Comparison of ENCODE assay signal across 14 cellular contexts in genomic region chr3:16248556-16248955, GRCh38. TPM values are rescaled to one million over a fixed set of nuclear protein-coding genes. Genes with fewer than 3 reads are reported as not detected.
DNase-seq lines count a peak whose midpoint lies in the region; ATAC-seq and TF ChIP-seq lines count a peak whose summit lies in the region.
"Had no signal": no experiment of that assay in that cellular context is flagged by ENCODE, and none has a peak within 500 bp of the region (broad histone marks: within the 10 kb centered on the region; RNA-seq: fewer than 3 reads in every experiment).

No MANE protein-coding gene starts in this region.

- no peak overlapping the region for H3K4me3 Mint-ChIP-seq in T-helper 17 cell
- H3K4me3 Mint-ChIP-seq: CD4-positive, CD25-positive, alpha-beta regulatory T cell; H9 had no signal

- H2BK12ac ChIP-seq in mesenchymal stem cell (ENCODE audit: low read length in 2 of 2), result no peak overlapping the region

- H3K4me3 ChIP-seq in mesenchymal stem cell (ENCODE audit: insufficient read depth in 1 of 2, low read depth in 1 of 2, low read length in 2 of 2), result no peak overlapping the region
- H3K4me3 ChIP-seq: K562 had no signal

- peaks cover 8% of the 10 kb centered on the region for H3K4me1 Mint-ChIP-seq in T-helper 17 cell

- peak overlapping the region; percentile 63 for H3K27ac Mint-ChIP-seq in T-helper 17 cell
- H3K27ac Mint-ChIP-seq: CD8-positive, alpha-beta memory T cell; H9 had no signal

- peak; percentile 10; the same call in 1 of the 3 replicates for TF ChIP-seq CTCF in GM12872 (IDR thresholded peaks at IDR 0.05; ENCODE audit: insufficient read depth, low read depth, low read length)
- TF ChIP-seq CTCF in GM13977 (IDR thresholded peaks at IDR 0.05; ENCODE audit: extremely low read depth, insufficient read depth, missing control alignments), result no peak

- in situ Hi-C loops in GM13977 (cut with MboI; ENCODE audit: low pct_unique_long_range_greater_than_20kb, low sequenced_read_pairs, unreplicated experiment), result loop anchor here (10.0 kb wide), 1 partner anchor 194 kb away; no protein-coding TSS in a partner anchor

- WGBS in mesenchymal stem cell, result 99% methylated on average over 5 of the region's 5 CpGs

- H3K9me3 ChIP-seq in T-helper 17 cell (ENCODE audit: control insufficient read depth, low read length, poor library complexity, severe bottlenecking) (no peaks in the 10 kb centered on the region), mesenchymal stem cell (ENCODE audit: control insufficient read depth, low read length) (no peaks in the 10 kb centered on the region)
- H3K9me3 ChIP-seq: BE2C had no signal

- H3K27me3 Mint-ChIP-seq in T-helper 17 cell, result peaks cover 1% of the 10 kb centered on the region
- H3K27me3 Mint-ChIP-seq: CD4-positive, CD25-positive, alpha-beta regulatory T cell; CD8-positive, alpha-beta memory T cell had no signal

- H3K4me1 ChIP-seq in mesenchymal stem cell (ENCODE audit: control insufficient read depth, insufficient read depth, low read depth, low read length), result peaks cover 3% of the 10 kb centered on the region
- H3K4me1 ChIP-seq: BE2C had no signal

- H2BK120ac ChIP-seq in mesenchymal stem cell (ENCODE audit: low read depth, low read length), result no peak overlapping the region

- H3K36me3 ChIP-seq in mesenchymal stem cell (ENCODE audit: control insufficient read depth in 1 of 2, insufficient read depth in 2 of 2, low read depth in 1 of 2, low read length in 2 of 2), result no peaks in the 10 kb centered on the region
- H3K36me3 ChIP-seq: BE2C had no signal

- H2AFZ ChIP-seq in mesenchymal stem cell (ENCODE audit: low read depth, low read length), result no peak overlapping the region

- H3K36me3 Mint-ChIP-seq in T-helper 17 cell (ENCODE audit: low read depth), result peaks cover under 1% of the 10 kb centered on the region
- H3K36me3 Mint-ChIP-seq: CD8-positive, alpha-beta memory T cell had no signal

- H3K14ac ChIP-seq in mesenchymal stem cell (ENCODE audit: low read length in 2 of 2), result no peak overlapping the region

- H3K9ac ChIP-seq in mesenchymal stem cell (ENCODE audit: low read length), result peak overlapping the region; percentile 66

- H2BK5ac ChIP-seq in mesenchymal stem cell (ENCODE audit: low read depth, low read length, poor library complexity, severe bottlenecking), result no peak overlapping the region

- DNase-seq in T-helper 17 cell (no peak), mesenchymal stem cell (no peak), SIG-M5 (lab: John Stamatoyannopoulos, UW) (no peak), GM13977 (ENCODE audit: low spot score) (no peak)
- no peak for DNase-seq in activated T-cell treated with anti-CD3 and anti-CD28 coated beads, Interleukin-2, amount 50 U/mL, for 1 hour
- DNase-seq: BE2C; C1 segment of cervical spinal cord; CD4-positive, CD25-positive, alpha-beta regulatory T cell; CD8-positive, alpha-beta memory T cell; COR-L47; DMS 273 treated with DMSO at 0.1 percent for 48 hours; H9 had no signal

- H2AK5ac ChIP-seq in mesenchymal stem cell (ENCODE audit: low read length, severe bottlenecking), result no peak overlapping the region

- H4K8ac ChIP-seq in mesenchymal stem cell (ENCODE audit: low read length), result no peak overlapping the region

- H3K27ac ChIP-seq in mesenchymal stem cell (ENCODE audit: low read length, poor library complexity, severe bottlenecking), result no peak overlapping the region

- H3K23ac ChIP-seq in mesenchymal stem cell (ENCODE audit: low read length in 2 of 2), result no peak overlapping the region

- no peak overlapping the region for H3K4me2 ChIP-seq in mesenchymal stem cell (ENCODE audit: low read length, poor library complexity, severe bottlenecking)

- no peak overlapping the region for H2BK15ac ChIP-seq in mesenchymal stem cell (ENCODE audit: low read depth, poor library complexity, severe bottlenecking)

- no peak overlapping the region for H3K18ac ChIP-seq in mesenchymal stem cell (ENCODE audit: low read depth in 1 of 2, low read length in 2 of 2)

- no peak for ATAC-seq in T-helper 17 cell

- H3K79me1 ChIP-seq in mesenchymal stem cell (replicated peaks; ENCODE audit: low read length, poor library complexity, severe bottlenecking), result no peaks in the 10 kb centered on the region

- H4K91ac ChIP-seq in mesenchymal stem cell (ENCODE audit: low read length), result no peak overlapping the region

- H3K4ac ChIP-seq in mesenchymal stem cell (ENCODE audit: low read depth in 1 of 2, low read length in 2 of 2), result no peak overlapping the region

- H3K27me3 ChIP-seq in mesenchymal stem cell (ENCODE audit: control insufficient read depth in 1 of 2, insufficient read depth in 1 of 2, low read length in 2 of 2), result no peaks in the 10 kb centered on the region
- H3K27me3 ChIP-seq: BE2C had no signal

RNA-seq across cellular contexts. Expression of gene DPH3, which starts 16.2 kb away (rescaled TPM):
- 10 to 100 TPM; 16.1 to 22.8 TPM for total RNA-seq in T-helper 17 cell
- polyA plus RNA-seq in mesenchymal stem cell (2013, experiment 1 of 2), result 38.5 TPM
- polyA plus RNA-seq in mesenchymal stem cell (2013, experiment 2 of 2), result 40.8 TPM

RNA-seq across cellular contexts. Expression of gene OXNAD1, which starts 16.5 kb away (rescaled TPM):
- 10 to 100 TPM; 73.1 to 89.3 TPM for total RNA-seq in T-helper 17 cell
- polyA plus RNA-seq in mesenchymal stem cell (2013, experiment 1 of 2), result 4.5 TPM
- polyA plus RNA-seq in mesenchymal stem cell (2013, experiment 2 of 2), result 3.8 TPM
